In the genomic region with DNA sequence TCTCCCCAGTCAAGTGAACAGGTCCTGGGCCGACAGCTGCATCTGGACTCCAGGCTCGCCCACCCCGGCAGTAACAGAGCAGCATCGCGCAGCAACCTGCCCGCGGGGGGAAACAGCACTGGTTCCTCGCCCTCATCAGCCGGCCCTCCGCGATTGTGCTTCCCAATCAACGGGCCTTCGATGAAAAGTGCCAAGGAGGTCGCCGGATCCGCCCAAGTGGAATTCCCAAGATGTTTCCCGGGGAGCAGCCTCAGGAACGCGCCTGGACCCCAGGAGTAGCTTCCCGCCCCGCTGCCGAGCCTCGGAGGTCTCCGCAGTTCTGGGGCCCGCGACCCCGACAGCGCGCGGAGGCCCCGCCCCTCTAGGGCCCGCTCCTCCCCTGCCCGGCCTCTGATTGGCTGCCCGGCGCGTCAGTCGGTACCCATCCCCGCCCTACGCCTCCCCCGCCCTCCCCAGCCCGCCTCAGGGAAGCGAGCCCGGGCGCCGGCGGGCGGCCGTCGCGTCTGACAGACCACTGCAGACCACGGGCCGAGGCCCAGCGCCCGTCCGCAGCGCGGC, we compare ENCODE assay signal across 8 cellular contexts.
DNase-seq lines count a peak whose midpoint lies in the region; ATAC-seq and TF ChIP-seq lines count a peak whose summit lies in the region.

A gene (plus strand): TSS at position 460 of the 558 bp plus-strand sequence. CDS start 103 bp downstream, outside the sequence.

- H3K36me3 Mint-ChIP-seq in nephron progenitor cell (ENCODE audit: low read depth) = peaks cover 8% of the 10 kb centered on the region

- peak; percentile 97 for ATAC-seq in GM21786 (IDR thresholded peaks at IDR 0.05; ENCODE audit: unreplicated experiment)
- peak; percentile 93 for ATAC-seq in stimulated activated naive CD8-positive, alpha-beta T cell treated with anti-CD3 and anti-CD28 coated beads, Interleukin-15, amount 100 ng/mL, for 72 hours

- peak within 1 kb of the TSS; percentile 54 for H3K4me3 ChIP-seq in fibroblast of pulmonary artery (replicated peaks; ENCODE audit: low read depth, low read length)

- H3K4me1 Mint-ChIP-seq in nephron progenitor cell = no peaks in the 10 kb centered on the region
- peaks cover 42% of the 10 kb centered on the region for H3K4me1 Mint-ChIP-seq in stimulated activated naive CD8-positive, alpha-beta T cell treated with anti-CD3 and anti-CD28 coated beads, Interleukin-15, amount 100 ng/mL, for 72 hours

- DNase-seq in DMS53 treated with DMSO at 0.1 percent for 48 hours (lab: John Stamatoyannopoulos, UW; ENCODE audit: unreplicated experiment) (peak; percentile 60), KBM-7 (peak; percentile 71), RPMI8226 (peak; percentile 84), fibroblast of pulmonary artery (ENCODE audit: low read depth) (peak; percentile 65), nephron progenitor cell (peak; percentile 96)
- DNase-seq in activated T-helper 1 cell treated with anti-CD3 and anti-CD28 coated beads, Interleukin-2, amount 50 U/mL, for 16 hours (ENCODE audit: low read depth in 1 of 2, low spot score in 1 of 2) = peak; percentile 77 to 80
- DNase-seq in stimulated activated naive CD8-positive, alpha-beta T cell treated with anti-CD3 and anti-CD28 coated beads, Interleukin-15, amount 100 ng/mL, for 72 hours = peak; percentile 88 to 89

- H3K9me3 Mint-ChIP-seq in nephron progenitor cell = peaks cover 12% of the 10 kb centered on the region
- no peaks in the 10 kb centered on the region for H3K9me3 Mint-ChIP-seq in stimulated activated naive CD8-positive, alpha-beta T cell treated with anti-CD3 and anti-CD28 coated beads, Interleukin-15, amount 100 ng/mL, for 72 hours

- no peak within 1 kb of the TSS for H3K27ac Mint-ChIP-seq in nephron progenitor cell
- H3K27ac Mint-ChIP-seq in stimulated activated naive CD8-positive, alpha-beta T cell treated with anti-CD3 and anti-CD28 coated beads, Interleukin-15, amount 100 ng/mL, for 72 hours = peak within 1 kb of the TSS; percentile 89 to 97

- TF ChIP-seq CTCF in fibroblast of pulmonary artery (IDR thresholded peaks at IDR 0.05; ENCODE audit: low read length, missing control alignments) = no peak
- TF ChIP-seq CTCF in nephron progenitor cell (IDR thresholded peaks at IDR 0.05) = no peak

- peaks cover 69% of the 10 kb centered on the region for H3K27me3 Mint-ChIP-seq in nephron progenitor cell (ENCODE audit: low read depth, poor library complexity)
- peaks cover 17% of the 10 kb centered on the region for H3K27me3 Mint-ChIP-seq in stimulated activated naive CD8-positive, alpha-beta T cell treated with anti-CD3 and anti-CD28 coated beads, Interleukin-15, amount 100 ng/mL, for 72 hours

- peak within 1 kb of the TSS; percentile 78 for H3K4me3 Mint-ChIP-seq in nephron progenitor cell
- H3K4me3 Mint-ChIP-seq in stimulated activated naive CD8-positive, alpha-beta T cell treated with anti-CD3 and anti-CD28 coated beads, Interleukin-15, amount 100 ng/mL, for 72 hours = peak within 1 kb of the TSS; percentile 89 to 91

- in situ Hi-C loops in KBM-7 (cut with MboI; ENCODE audit: low pct_unique_long_range_greater_than_20kb, low sequenced_read_pairs) = no loop called here

Comparison
In these comparisons a context has a peak if more than half of its experiments do, and no peak if none do; other contexts are left out.
1. Peak in every context shown above with its lines: DNase-seq, ATAC-seq and H3K4me3 ChIP-seq.